In the genomic region with DNA sequence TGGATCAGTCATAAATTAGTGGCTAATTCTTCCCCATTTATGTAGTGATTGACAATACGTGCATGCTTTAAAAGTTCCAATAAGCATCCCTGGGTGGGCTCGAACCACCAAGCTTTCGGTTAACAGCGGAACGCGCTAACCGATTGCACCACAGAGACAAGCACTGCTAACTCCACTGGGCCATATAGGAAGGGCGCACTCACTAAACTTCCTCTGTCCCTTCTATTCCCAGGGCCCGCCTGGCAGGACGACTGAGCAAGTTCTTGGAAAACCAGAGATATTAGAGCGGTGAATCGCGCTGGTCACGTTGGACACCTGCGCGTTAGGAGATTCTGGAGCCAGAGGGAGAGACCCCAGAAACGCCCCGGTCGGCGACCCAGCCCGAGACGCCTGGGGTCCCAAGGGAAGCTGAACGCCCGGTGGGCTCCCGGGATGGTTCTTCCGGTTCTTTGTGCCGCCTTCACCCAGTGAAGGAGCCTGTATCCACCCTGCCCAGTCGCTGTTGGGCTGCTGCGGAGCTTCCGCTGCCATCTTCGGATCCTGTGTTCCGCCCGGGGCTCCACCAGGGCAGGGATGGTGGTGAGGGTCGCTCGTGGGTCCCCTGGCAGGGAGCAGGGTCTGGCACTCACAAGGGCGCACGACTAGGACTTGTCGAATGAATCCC, we compare ENCODE assay signal across 7 cellular contexts.
DNase-seq lines count a peak whose midpoint lies in the region; ATAC-seq, FAIRE-seq and TF ChIP-seq lines count a peak whose summit lies in the region.
"Not testable (repeated sequence)": the region's sequence is repeated elsewhere in the genome, so short reads cannot be mapped to it uniquely, and the experiment has no call there.

No MANE protein-coding gene starts in this region.

- peak; percentile 90 for ATAC-seq in GM23338
- peak; percentile 48 for ATAC-seq in left lobe of liver

- H3K27me3 Mint-ChIP-seq in GM23338 (ENCODE audit: insufficient read depth, low read depth, poor library complexity) = peaks cover 16% of the 10 kb centered on the region
- H3K27me3 Mint-ChIP-seq in activated T-cell treated with anti-CD3 and anti-CD28 coated beads, Interleukin-2, amount 50 U/mL, for 24 hours; glutamatergic neuron (ENCODE audit: unreplicated experiment): not testable (repeated sequence)

- H3K4me3 Mint-ChIP-seq in GM23338 (peak overlapping the region; percentile 79), glutamatergic neuron (ENCODE audit: unreplicated experiment) (peak overlapping the region; percentile 83)
- peak overlapping the region; percentile 51 for H3K4me3 Mint-ChIP-seq in activated T-cell treated with anti-CD3 and anti-CD28 coated beads, Interleukin-2, amount 50 U/mL, for 24 hours

- not testable (repeated sequence) for H2AFZ ChIP-seq in GM23338

- not testable (repeated sequence) for H3K27me3 ChIP-seq in GM23338 (ENCODE audit: insufficient read depth); bronchial epithelial cell (ENCODE audit: control insufficient read depth, insufficient read depth, low read length)

- DNase-seq in GM23338 (ENCODE audit: low spot score); activated T-cell treated with anti-CD3 and anti-CD28 coated beads, Interleukin-2, amount 50 U/mL, for 24 hours; bronchial epithelial cell (ENCODE audit: low read depth); epithelial cell of proximal tubule (ENCODE audit: low read depth); glutamatergic neuron; left lobe of liver (ENCODE audit: low spot score); retinal pigment epithelial cell (ENCODE audit: low read depth): not testable (repeated sequence)

- not testable (repeated sequence) for H3K9me3 Mint-ChIP-seq in GM23338; activated T-cell treated with anti-CD3 and anti-CD28 coated beads, Interleukin-2, amount 50 U/mL, for 24 hours; glutamatergic neuron (ENCODE audit: unreplicated experiment)

- H3K79me2 ChIP-seq in GM23338 (replicated peaks; ENCODE audit: insufficient read depth) = not testable (repeated sequence)

- H3K9me2 ChIP-seq in GM23338 (ENCODE audit: insufficient read depth) = not testable (repeated sequence)

- peaks cover 26% of the 10 kb centered on the region for H3K4me1 Mint-ChIP-seq in GM23338
- H3K4me1 Mint-ChIP-seq in activated T-cell treated with anti-CD3 and anti-CD28 coated beads, Interleukin-2, amount 50 U/mL, for 24 hours (ENCODE audit: low read depth); glutamatergic neuron (ENCODE audit: low read depth, unreplicated experiment): not testable (repeated sequence)

- H3K4me3 ChIP-seq in GM23338 (peak overlapping the region; percentile 38; the same call in 1 of the 2 replicates), bronchial epithelial cell (ENCODE audit: low read depth, low read length) (peak overlapping the region; percentile 25), epithelial cell of proximal tubule (ENCODE audit: low read depth, low read length) (peak overlapping the region; percentile 26), retinal pigment epithelial cell (ENCODE audit: low read length) (peak overlapping the region; percentile 43)

- not testable (repeated sequence) for H3K36me3 Mint-ChIP-seq in GM23338 (ENCODE audit: low read depth); glutamatergic neuron (ENCODE audit: unreplicated experiment)
- peaks cover 14% of the 10 kb centered on the region for H3K36me3 Mint-ChIP-seq in activated T-cell treated with anti-CD3 and anti-CD28 coated beads, Interleukin-2, amount 50 U/mL, for 24 hours (ENCODE audit: low read depth)

- not testable (repeated sequence) for H3K27ac Mint-ChIP-seq in GM23338; activated T-cell treated with anti-CD3 and anti-CD28 coated beads, Interleukin-2, amount 50 U/mL, for 24 hours; glutamatergic neuron (ENCODE audit: unreplicated experiment)

- not testable (repeated sequence) for TF ChIP-seq CTCF in GM23338 (conservative IDR thresholded peaks at IDR 0.05; ENCODE audit: low read depth in 2 of 2); bronchial epithelial cell (IDR thresholded peaks at IDR 0.05; ENCODE audit: insufficient read depth, low read length, severe bottlenecking); epithelial cell of proximal tubule (conservative IDR thresholded peaks at IDR 0.05; ENCODE audit: low read depth, low read length); glutamatergic neuron (IDR thresholded peaks at IDR 0.05; ENCODE audit: partially characterized antibody, unreplicated experiment); retinal pigment epithelial cell (conservative IDR thresholded peaks at IDR 0.05; ENCODE audit: low read depth, low read length)

- not testable (repeated sequence) for H3K4me2 ChIP-seq in GM23338

- H4K20me1 ChIP-seq in GM23338 (replicated peaks; ENCODE audit: insufficient read depth) = not testable (repeated sequence)

- not testable (repeated sequence) for H3F3A ChIP-seq in GM23338 (replicated peaks; ENCODE audit: low read depth)

- not testable (repeated sequence) for FAIRE-seq in bronchial epithelial cell (lab: Jason Lieb, UNC)

- peaks cover 13% of the 10 kb centered on the region for H3K4me1 ChIP-seq in GM23338 (ENCODE audit: insufficient read depth)

- H3K27ac ChIP-seq in GM23338 (ENCODE audit: low read depth) = not testable (repeated sequence)

- H3K36me3 ChIP-seq in GM23338 (ENCODE audit: insufficient read depth); bronchial epithelial cell (ENCODE audit: control insufficient read depth, insufficient read depth, low read length): not testable (repeated sequence)
